Comparison of ENCODE assay signal across 10 cellular contexts in genomic region chr2:237555560-237555959, GRCh38. TPM values are rescaled to one million over a fixed set of nuclear protein-coding genes. Genes with fewer than 3 reads are reported as not detected.
"Had no signal": no experiment of that assay in that cellular context is flagged by ENCODE, and none has a peak within 500 bp of the region (broad histone marks: within the 10 kb centered on the region; RNA-seq: fewer than 3 reads in every experiment).

No MANE protein-coding gene starts in this region.

- FAIRE-seq: HepG2, HTR-8/SVneo had no signal

- H3K9ac ChIP-seq: KMS-11 had no signal

- ATAC-seq: HepG2 had no signal

- DNase-seq: IMR-90, KBM-7, KG1 had no signal

- H3K4me2 ChIP-seq: KMS-11 had no signal

- H3K27ac ChIP-seq: HL-60, KMS-11 had no signal

RNA-seq across cellular contexts. Expression of gene PRLH, which starts 10.8 kb away (rescaled TPM):
- total RNA-seq: HepG2, HT-29, HT1080, IMR-90 had no signal
- polyA plus RNA-seq: HepG2, IgD-negative memory B cell, IMR-90 had no signal

RNA-seq across cellular contexts. Expression of gene RAB17, which starts 35.0 kb away (rescaled TPM):
- total RNA-seq: HT1080, IMR-90 had no signal
- polyA plus RNA-seq: IgD-negative memory B cell had no signal
